ENCODE assay signal across 8 cellular contexts in genomic region chr10:124093076-124093773, GRCh38. TPM values are rescaled to one million over a fixed set of nuclear protein-coding genes. Genes with fewer than 3 reads are reported as not detected.
DNase-seq lines count a peak whose midpoint lies in the region; ATAC-seq and TF ChIP-seq lines count a peak whose summit lies in the region.

CHST15 (minus strand) TSS chr10:124093598; CDS start chr10:124046212, 47,386 bp downstream.

- peaks cover 6% of the 10 kb centered on the region for H3K27me3 ChIP-seq in layer of hippocampus (ENCODE audit: control insufficient read depth, insufficient read depth, low read length)
- peaks cover 0 to 43% (median 4%) of the 10 kb centered on the region in 7 donors for H3K27me3 ChIP-seq in spleen (replicated peaks in 1 of 7)

- H3K4me3 ChIP-seq in spleen, result peak within 1 kb of the TSS; percentile 35 to 87 (median 62)

- WGBS in spleen, 5 donors, result 0 to 3% (median 1%) methylated on average over 20 to 79 of the region's 79 CpGs

- no peak within 1 kb of the TSS for H3K27ac Mint-ChIP-seq in activated naive CD4-positive, alpha-beta T cell treated with anti-CD3 and anti-CD28 coated beads for 36 hours

- peak in 1 of 11 experiments; percentile 20 for TF ChIP-seq CTCF in spleen (IDR thresholded peaks at IDR 0.05 in 8 of 11, conservative IDR thresholded peaks at IDR 0.05 in 3 of 11)

- intact Hi-C loops in activated naive CD4-positive, alpha-beta T cell treated with anti-CD3 and anti-CD28 coated beads for 36 hours (cut with micrococcal nuclease), result loop anchor here (5.0 to 10.0 kb wide), 3 partner anchors 96 to 294 kb away; no protein-coding TSS in a partner anchor
- intact Hi-C loops in spleen (cut with DNase I; ENCODE audit: low total_unique reads), result loop anchor here (5.0 kb wide), 1 partner anchor 294 kb away; no protein-coding TSS in a partner anchor

- peak within 1 kb of the TSS; percentile 72 for H3K27ac ChIP-seq in caudate nucleus (ENCODE audit: low read depth, low read length)
- peak within 1 kb of the TSS; percentile 83 for H3K27ac ChIP-seq in layer of hippocampus (ENCODE audit: low read depth, low read length)
- H3K27ac ChIP-seq in spleen, result peak within 1 kb of the TSS; percentile 82 to 99 (median 95)

- peak in 1 of 3 donors; percentile 45 for TF ChIP-seq POLR2A in spleen (IDR thresholded peaks at IDR 0.05)

- peaks cover 2% of the 10 kb centered on the region for H3K4me1 Mint-ChIP-seq in activated naive CD4-positive, alpha-beta T cell treated with anti-CD3 and anti-CD28 coated beads for 36 hours (ENCODE audit: low read depth)

- H3K9me3 Mint-ChIP-seq in activated naive CD4-positive, alpha-beta T cell treated with anti-CD3 and anti-CD28 coated beads for 36 hours, result peaks cover 5% of the 10 kb centered on the region

- peaks cover 54% of the 10 kb centered on the region for H3K27me3 Mint-ChIP-seq in activated naive CD4-positive, alpha-beta T cell treated with anti-CD3 and anti-CD28 coated beads for 36 hours (ENCODE audit: low read depth)

- CTCF ChIA-PET in activated naive CD4-positive, alpha-beta T cell treated with anti-CD3 and anti-CD28 coated beads for 36 hours (lab: Charles Lee), result interaction anchor here (0.6 to 2.8 kb wide), 3 partner anchors 14 to 113 kb away, joined by 3 to 6 read pairs (median 3); no protein-coding TSS in a partner anchor

- H3K36me3 Mint-ChIP-seq in activated naive CD4-positive, alpha-beta T cell treated with anti-CD3 and anti-CD28 coated beads for 36 hours (ENCODE audit: low read depth), result no peaks in the 10 kb centered on the region

- peak within 1 kb of the TSS; percentile 58 for H3K4me3 Mint-ChIP-seq in activated naive CD4-positive, alpha-beta T cell treated with anti-CD3 and anti-CD28 coated beads for 36 hours

- peaks cover 11 to 73% (median 48%) of the 10 kb centered on the region in 6 donors for H3K4me1 ChIP-seq in spleen

- peaks cover 0 to 8% (median 0%) of the 10 kb centered on the region in 6 donors for H3K36me3 ChIP-seq in spleen

- no peak for ATAC-seq in GM21423 (IDR thresholded peaks at IDR 0.05; ENCODE audit: unreplicated experiment)

- peak; percentile 12 for DNase-seq in activated naive CD4-positive, alpha-beta T cell treated with anti-CD3 and anti-CD28 coated beads for 36 hours
- no peak for DNase-seq in activated naive CD4-positive, alpha-beta T cell treated with Interleukin-2 at 50 U/mL for 16 hours
- DNase-seq in NCI-H1105 (lab: John Stamatoyannopoulos, UW) (peak; percentile 11), caudate nucleus (lab: John Stamatoyannopoulos, UW) (peak in 46 of 61 donors; percentile 8 to 83 (median 55)), spleen (no peak), HPDE6-E6E7 (ENCODE audit: extremely low spot score) (no peak)

- peaks cover 0 to 5% (median 0%) of the 10 kb centered on the region in 8 donors for H3K9me3 ChIP-seq in spleen

RNA-seq across cellular contexts. Expression of gene CHST15, which starts in this region (rescaled TPM):
- total RNA-seq in activated naive CD4-positive, alpha-beta T cell treated with anti-CD3 and anti-CD28 coated beads for 36 hours, result under 1 TPM; 0.47 to 0.50 TPM
- 100 to 1,000 TPM in 6 of 7 donors, 10 to 100 TPM in 1; 78.3 to 133 (median 107) TPM for total RNA-seq in spleen
- polyA plus RNA-seq in spleen, result 10 to 100 TPM in 1 of 3 donors, 1 to 10 TPM in 2; 6.1 to 10.6 (median 6.3) TPM

Comparison
In these comparisons a context has a peak if more than half of its experiments do, and no peak if none do; other contexts are left out.
1. RNA of gene CHST15 (total RNA-seq): 78.3 to 133 TPM in spleen; 0.47 to 0.50 TPM in activated naive CD4-positive, alpha-beta T cell treated with anti-CD3 and anti-CD28 coated beads for 36 hours; every median in the first group is over 10 times any median in the second.
2. Peak in DNase-seq in activated naive CD4-positive, alpha-beta T cell treated with anti-CD3 and anti-CD28 coated beads for 36 hours; RNA of the gene not detected or under 1 TPM.
3. DNase-seq: peak in NCI-H1105 (single experiment) and caudate nucleus (46 of 61); none in activated naive CD4-positive, alpha-beta T cell treated with Interleukin-2 at 50 U/mL for 16 hours (single experiment), spleen (single experiment) and HPDE6-E6E7 (single experiment).
4. Peak in every context shown above with its lines, with median percentiles within 50 percentile points of each other: H3K27ac ChIP-seq.